In the genomic region with DNA sequence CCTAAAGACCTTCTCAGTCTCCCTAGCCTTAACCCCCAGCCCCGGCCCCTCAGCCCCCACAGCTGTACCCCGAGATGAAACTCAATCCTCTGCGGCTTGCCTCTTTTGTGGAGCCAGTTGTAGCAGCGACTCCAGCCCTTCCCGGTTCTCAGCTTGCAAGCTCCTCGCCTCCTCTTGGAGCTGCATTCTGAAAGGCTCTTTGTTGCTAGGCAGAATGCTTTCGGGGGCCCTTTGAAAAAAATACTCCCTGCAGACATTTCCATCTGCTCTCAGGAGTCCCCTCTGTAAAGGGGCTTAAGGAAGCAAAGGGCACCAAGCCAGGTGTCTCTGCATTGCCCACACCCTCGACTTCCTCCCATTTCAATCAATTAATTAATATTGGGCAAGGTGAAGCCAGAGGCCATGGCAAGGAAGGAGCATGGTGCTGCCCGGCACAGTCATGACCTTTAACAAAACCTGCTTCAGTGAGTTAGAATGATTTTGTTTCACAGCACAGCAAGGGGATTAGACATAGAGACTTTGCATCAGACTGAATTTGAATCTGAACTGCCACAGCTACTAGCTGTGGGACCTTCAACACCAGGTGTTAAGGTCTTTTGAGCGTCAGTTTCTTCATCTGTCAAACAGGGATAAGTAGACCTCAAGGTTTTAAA, we compare ENCODE assay signal across 11 cellular contexts.
DNase-seq lines count a peak whose midpoint lies in the region; ATAC-seq and TF ChIP-seq lines count a peak whose summit lies in the region.
"Had no signal": no experiment of that assay in that cellular context is flagged by ENCODE, and none has a peak within 500 bp of the region (broad histone marks: within the 10 kb centered on the region; RNA-seq: fewer than 3 reads in every experiment).

No MANE protein-coding gene starts in this region.

- peak; percentile 8 for DNase-seq in NCI-H2107 (lab: John Stamatoyannopoulos, UW)
- peak in 40 of 56 donors; percentile 21 to 72 (median 45) for DNase-seq in amygdala (lab: John Stamatoyannopoulos, UW)
- no peak for DNase-seq in psoas muscle
- DNase-seq in NK-92 (lab: John Stamatoyannopoulos, UW; ENCODE audit: unreplicated experiment) = no peak
- DNase-seq in CD8-positive, alpha-beta memory T cell = no peak
- DNase-seq in spleen = no peak
- DNase-seq: left colon; NCI-H510A; stimulated activated CD4-positive, alpha-beta T cell treated with anti-CD3 and anti-CD28 coated beads, Interleukin-4, amount 100 ng/mL, for 4 hours had no signal

- no peak for TF ChIP-seq POLR2A in spleen (IDR thresholded peaks at IDR 0.05)

- H3K4me1 ChIP-seq in iPS-18a (ENCODE audit: control insufficient read depth, low read depth, low read length) = peaks cover 16% of the 10 kb centered on the region
- peaks cover 17% of the 10 kb centered on the region for H3K4me1 ChIP-seq in psoas muscle
- peaks cover 12% of the 10 kb centered on the region for H3K4me1 ChIP-seq in CD8-positive, alpha-beta memory T cell (ENCODE audit: insufficient read depth, low read length)
- H3K4me1 ChIP-seq in spleen = peaks cover 0 to 22% (median 13%) of the 10 kb centered on the region in 6 donors

- H3K27ac Mint-ChIP-seq in CD8-positive, alpha-beta memory T cell = no peak overlapping the region

- POLR2A ChIA-PET in CD8-positive, alpha-beta memory T cell (lab: Charles Lee) = no interaction called here

- H3K9me3 ChIP-seq in iPS-18a (ENCODE audit: control insufficient read depth, low read depth, low read length) = no peaks in the 10 kb centered on the region
- no peaks in the 10 kb centered on the region for H3K9me3 ChIP-seq in psoas muscle
- H3K9me3 ChIP-seq in CD8-positive, alpha-beta memory T cell (ENCODE audit: low read length) = no peaks in the 10 kb centered on the region
- H3K9me3 ChIP-seq in spleen = no peaks in the 10 kb centered on the region

- H3K27me3 Mint-ChIP-seq in CD8-positive, alpha-beta memory T cell = no peaks in the 10 kb centered on the region

- ATAC-seq in psoas muscle (peak; percentile 44 to 74 (median 54)), GM19463 (IDR thresholded peaks at IDR 0.05; ENCODE audit: unreplicated experiment) (no peak)
- ATAC-seq: left colon had no signal

- peak overlapping the region; percentile 57 for H3K9ac ChIP-seq in iPS-18a (ENCODE audit: low read length)

- TF ChIP-seq CTCF in psoas muscle (IDR thresholded peaks at IDR 0.05) (no peak), spleen (IDR thresholded peaks at IDR 0.05 in 8 of 11, conservative IDR thresholded peaks at IDR 0.05 in 3 of 11) (no peak)

- peaks cover 12 to 25% (median 19%) of the 10 kb centered on the region in 3 donors for H3K4me1 Mint-ChIP-seq in CD8-positive, alpha-beta memory T cell

- H3K27me3 ChIP-seq in iPS-18a (ENCODE audit: control insufficient read depth, insufficient read depth, low read length) (no peaks in the 10 kb centered on the region), psoas muscle (ENCODE audit: insufficient read depth in 3 of 3, low read length in 2 of 3) (no peaks in the 10 kb centered on the region), spleen (replicated peaks in 1 of 7) (no peaks in the 10 kb centered on the region)
- H3K27me3 ChIP-seq in CD8-positive, alpha-beta memory T cell (ENCODE audit: insufficient read depth, low read length, poor library complexity, severe bottlenecking) = no peaks in the 10 kb centered on the region

- H3K9me3 Mint-ChIP-seq in CD8-positive, alpha-beta memory T cell = no peaks in the 10 kb centered on the region

- H3K4me3 ChIP-seq in iPS-18a (ENCODE audit: low read length) (peak overlapping the region; percentile 27), psoas muscle (no peak overlapping the region), spleen (no peak overlapping the region)
- H3K4me3 ChIP-seq in CD8-positive, alpha-beta memory T cell (ENCODE audit: low read length) = no peak overlapping the region

- H3K36me3 ChIP-seq in iPS-18a (ENCODE audit: control insufficient read depth, low read depth, low read length) (no peaks in the 10 kb centered on the region), psoas muscle (ENCODE audit: insufficient read depth in 1 of 2, low read depth in 1 of 2) (no peaks in the 10 kb centered on the region), spleen (no peaks in the 10 kb centered on the region)
- H3K36me3 ChIP-seq in CD8-positive, alpha-beta memory T cell (ENCODE audit: insufficient read depth, low read length) = no peaks in the 10 kb centered on the region

- peak overlapping the region; percentile 61 for H3K27ac ChIP-seq in iPS-18a (ENCODE audit: low read length)
- no peak overlapping the region for H3K27ac ChIP-seq in psoas muscle
- H3K27ac ChIP-seq in CD8-positive, alpha-beta memory T cell (ENCODE audit: low read depth, low read length) = no peak overlapping the region
- no peak overlapping the region for H3K27ac ChIP-seq in spleen

- CTCF ChIA-PET in CD8-positive, alpha-beta memory T cell (lab: Charles Lee) = no interaction called here

- no peaks in the 10 kb centered on the region for H3K36me3 Mint-ChIP-seq in CD8-positive, alpha-beta memory T cell

- WGBS in psoas muscle, 3 donors = 25 to 31% (median 27%) methylated on average over 10 of the region's 10 CpGs
- 63 to 84% (median 74%) methylated on average over 10 of the region's 10 CpGs for WGBS in spleen, 5 donors

- intact Hi-C loops in psoas muscle (cut with DNase I) = no loop called here
- intact Hi-C loops in spleen (cut with DNase I; ENCODE audit: low total_unique reads) = no loop called here

- H3K4me3 Mint-ChIP-seq in CD8-positive, alpha-beta memory T cell = no peak overlapping the region

Comparison
In these comparisons a context has a peak if more than half of its experiments do, and no peak if none do; other contexts are left out.
1. DNase-seq: peak in NCI-H2107 (single experiment) and amygdala (40 of 56); none in psoas muscle (0 of 2), NK-92 (single experiment), CD8-positive, alpha-beta memory T cell (0 of 5) and spleen (single experiment).